In genomic region chr15:55993804-55994539, GRCh38 we compare ENCODE assay signal across 8 cellular contexts. TPM values are rescaled to one million over a fixed set of nuclear protein-coding genes. Genes with fewer than 3 reads are reported as not detected.
DNase-seq lines count a peak whose midpoint lies in the region; ATAC-seq and TF ChIP-seq lines count a peak whose summit lies in the region.

No MANE protein-coding gene starts in this region.

- ATAC-seq in GM21447 (IDR thresholded peaks at IDR 0.05; ENCODE audit: unreplicated experiment) = peak; percentile 3
- no peak for ATAC-seq in HG03565 (IDR thresholded peaks at IDR 0.05; ENCODE audit: unreplicated experiment)
- ATAC-seq in HG02763 (IDR thresholded peaks at IDR 0.05; ENCODE audit: unreplicated experiment) = no peak

- H3K36me3 Mint-ChIP-seq in CD4-positive, alpha-beta memory T cell = peaks cover 0 to 2% of the 10 kb centered on the region in 2 donors

- TF ChIP-seq POLR2A in spleen (IDR thresholded peaks at IDR 0.05) = no peak

- no peak for TF ChIP-seq CTCF in spleen (IDR thresholded peaks at IDR 0.05 in 8 of 11, conservative IDR thresholded peaks at IDR 0.05 in 3 of 11)

- no peaks in the 10 kb centered on the region for H3K36me3 ChIP-seq in CD4-positive, alpha-beta memory T cell (ENCODE audit: insufficient read depth, low read length)
- no peaks in the 10 kb centered on the region for H3K36me3 ChIP-seq in spleen

- H3K27ac Mint-ChIP-seq in CD4-positive, alpha-beta memory T cell = peak overlapping the region in 3 of 7 donors; percentile 5 to 19 (median 17)

- no peaks in the 10 kb centered on the region for H3K27me3 Mint-ChIP-seq in CD4-positive, alpha-beta memory T cell

- CTCF ChIA-PET in CD4-positive, alpha-beta memory T cell (lab: Charles Lee; ENCODE audit: partially characterized antibody) = interaction anchor here (0.8 to 2.7 kb wide), 4 partner anchors 9 to 80 kb away, joined by 3 to 14 read pairs (median 6); no protein-coding TSS in a partner anchor

- intact Hi-C loops in CD4-positive, alpha-beta memory T cell (cut with micrococcal nuclease) = loop anchor here (1.0 to 2.0 kb wide), 3 partner anchors 49 to 253 kb away; no protein-coding TSS in a partner anchor
- intact Hi-C loops in spleen (cut with DNase I; ENCODE audit: low total_unique reads) = no loop called here

- no peaks in the 10 kb centered on the region for H3K9me3 Mint-ChIP-seq in CD4-positive, alpha-beta memory T cell

- H3K27ac ChIP-seq in CD4-positive, alpha-beta memory T cell (ENCODE audit: low read depth, low read length) = no peak overlapping the region
- H3K27ac ChIP-seq in spleen = peak overlapping the region; percentile 48 to 93 (median 90)

- DNase-seq in CD4-positive, alpha-beta memory T cell = no peak
- peak; percentile 75 to 85 for DNase-seq in NCI-H524 (lab: John Stamatoyannopoulos, UW)
- DNase-seq in brain pericyte (ENCODE audit: low read depth, low spot score) = peak; percentile 39
- peak; percentile 84 for DNase-seq in islet precursor cell
- DNase-seq in spleen = no peak

- peak overlapping the region in 1 of 2 donors; percentile 61 for H3K4me3 ChIP-seq in CD4-positive, alpha-beta memory T cell (ENCODE audit: low read length in 2 of 2)
- H3K4me3 ChIP-seq in spleen = peak overlapping the region; percentile 56 to 93 (median 90)

- H3K9me3 ChIP-seq in CD4-positive, alpha-beta memory T cell (ENCODE audit: control insufficient read depth in 1 of 2, low read length in 2 of 2) = no peaks in the 10 kb centered on the region
- no peaks in the 10 kb centered on the region for H3K9me3 ChIP-seq in spleen

- peaks cover 15% of the 10 kb centered on the region for H3K4me1 ChIP-seq in CD4-positive, alpha-beta memory T cell (ENCODE audit: insufficient read depth, low read length)
- peaks cover 6 to 48% (median 22%) of the 10 kb centered on the region in 6 donors for H3K4me1 ChIP-seq in spleen

- peak overlapping the region; percentile 78 to 85 (median 82) for H3K4me3 Mint-ChIP-seq in CD4-positive, alpha-beta memory T cell

- peaks cover 10 to 27% (median 17%) of the 10 kb centered on the region in 4 donors for H3K4me1 Mint-ChIP-seq in CD4-positive, alpha-beta memory T cell

- no peaks in the 10 kb centered on the region for H3K27me3 ChIP-seq in CD4-positive, alpha-beta memory T cell (ENCODE audit: insufficient read depth, low read length)
- H3K27me3 ChIP-seq in spleen (replicated peaks in 1 of 7) = peaks cover 0 to 26% (median 0%) of the 10 kb centered on the region in 7 donors

- POLR2A ChIA-PET in CD4-positive, alpha-beta memory T cell (lab: Charles Lee; ENCODE audit: partially characterized antibody) = interaction anchor here (0.9 to 1.2 kb wide), 3 partner anchors 48 to 251 kb away, joined by 3 read pairs; no protein-coding TSS in a partner anchor

- 1 to 4% (median 2%) methylated on average over 19 to 41 of the region's 41 CpGs for WGBS in spleen, 5 donors

RNA-seq across cellular contexts. Expression of gene NEDD4, which starts 0.6 kb away (rescaled TPM):
- 1 to 10 TPM; 4.2 to 5.8 TPM for total RNA-seq in CD4-positive, alpha-beta memory T cell
- 1 to 10 TPM; 3.7 to 5.2 TPM for polyA plus RNA-seq in CD4-positive, alpha-beta memory T cell
- 10 to 100 TPM; 12.9 to 22.0 (median 18.5) TPM for total RNA-seq in spleen
- 1 to 10 TPM; 1.5 to 3.3 (median 1.6) TPM for polyA plus RNA-seq in spleen

Comparison
In these comparisons a context has a peak if more than half of its experiments do, and no peak if none do; other contexts are left out.
1. DNase-seq: peak in NCI-H524 (2 of 2), brain pericyte (single experiment) and islet precursor cell (single experiment); none in CD4-positive, alpha-beta memory T cell (0 of 5) and spleen (single experiment).